In the genomic region with DNA sequence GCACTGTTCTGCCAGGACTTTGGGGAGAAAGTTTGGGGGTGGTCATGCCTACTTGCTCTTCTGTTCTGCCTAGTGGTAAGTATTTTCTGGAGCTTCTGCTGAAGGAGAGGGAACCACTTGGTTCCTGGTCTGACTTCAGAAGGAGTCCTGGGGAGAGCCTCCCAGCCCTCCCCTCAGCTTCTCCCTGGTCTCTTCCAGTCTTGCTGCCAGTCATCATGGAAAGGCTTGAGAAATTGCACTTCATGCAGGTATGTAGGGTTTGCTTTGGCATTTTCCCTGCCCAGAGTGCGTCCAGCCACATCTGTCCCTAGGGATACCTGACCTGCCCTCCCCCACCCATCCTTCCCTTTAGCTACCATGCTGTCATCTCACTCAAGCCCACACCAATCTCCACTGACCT, we compare ENCODE assay signal across 27 cellular contexts.
"Had no signal": no experiment of that assay in that cellular context is flagged by ENCODE, and none has a peak within 500 bp of the region (broad histone marks: within the 10 kb centered on the region; RNA-seq: fewer than 3 reads in every experiment).

No MANE protein-coding gene starts in this region.

- H3K27ac Mint-ChIP-seq: nephron; neural progenitor cell; progenitor cell of endocrine pancreas; stimulated activated memory B cell treated with anti-CD40 and anti-IgM and Interleukin-4, amounts not matched to agents 10 μg/mL and 1 μg/mL and 100 μg/mL, for 72 hours; type B pancreatic cell had no signal

- H2AFZ ChIP-seq: neural progenitor cell had no signal

- H3K27me3 Mint-ChIP-seq: naive thymus-derived CD8-positive, alpha-beta T cell; progenitor cell of endocrine pancreas; stimulated activated memory B cell treated with anti-CD40 and anti-IgM and Interleukin-4, amounts not matched to agents 10 μg/mL and 1 μg/mL and 100 μg/mL, for 72 hours; type B pancreatic cell had no signal

- H3K9me3 Mint-ChIP-seq: naive thymus-derived CD8-positive, alpha-beta T cell; nephron; neural progenitor cell; stimulated activated memory B cell treated with anti-CD40 and anti-IgM and Interleukin-4, amounts not matched to agents 10 μg/mL and 1 μg/mL and 100 μg/mL, for 72 hours; type B pancreatic cell had no signal

- DNase-seq: hippocampal formation; kidney glomerular epithelial cell; left cardiac atrium; left lung; lower lobe of right lung; mammary epithelial cell; mesenchymal stem cell; naive thymus-derived CD8-positive, alpha-beta T cell; occipital lobe; right lobe of liver; stimulated activated CD4-positive, alpha-beta T cell treated with anti-CD3 and anti-CD28 coated beads, Interleukin-1b, Interleukin-23, amount 100 ng/mL, for 48 hours; stimulated activated CD4-positive, alpha-beta T cell treated with anti-CD3 and anti-CD28 coated beads, Interleukin-2, amount 100 ng/mL, for 48 hours; stimulated activated CD4-positive, alpha-beta T cell treated with anti-CD3 and anti-CD28 coated beads, Interleukin-4, amount 100 ng/mL, for 4 hours; stimulated activated CD8-positive, alpha-beta memory T cell treated with anti-CD3 and anti-CD28 coated beads, Interleukin-4, amount 100 ng/mL, for 48 hours; stimulated activated naive CD4-positive, alpha-beta T cell treated with Interleukin-2 at 50 U/mL for 16 hours; uterus had no signal

- H3K4me3 ChIP-seq: left lung, lower lobe of right lung, neural progenitor cell, right atrium auricular region, right lobe of liver, smooth muscle cell, suprapubic skin, thoracic aorta, tibial nerve, uterus had no signal

- H3K4me1 Mint-ChIP-seq: stimulated activated memory B cell treated with anti-CD40 and anti-IgM and Interleukin-4, amounts not matched to agents 10 μg/mL and 1 μg/mL and 100 μg/mL, for 72 hours had no signal

- H3K4me2 ChIP-seq: neural progenitor cell, smooth muscle cell had no signal

- H3K27me3 ChIP-seq: left lung, neural progenitor cell, neutrophil, right atrium auricular region, right lobe of liver, suprapubic skin, tibial nerve, uterus had no signal

- H3K4me3 Mint-ChIP-seq: naive thymus-derived CD8-positive, alpha-beta T cell; nephron; neural progenitor cell; stimulated activated memory B cell treated with anti-CD40 and anti-IgM and Interleukin-4, amounts not matched to agents 10 μg/mL and 1 μg/mL and 100 μg/mL, for 72 hours; type B pancreatic cell had no signal

- H3K9me3 ChIP-seq: left lung, lower lobe of right lung, neutrophil, right atrium auricular region, right lobe of liver, suprapubic skin, thoracic aorta, tibial nerve, uterus had no signal

- H3K4me1 ChIP-seq: neural progenitor cell, suprapubic skin, uterus had no signal

- H3K36me3 ChIP-seq: neural progenitor cell, neutrophil, right atrium auricular region, thoracic aorta, uterus had no signal

- H3K27ac ChIP-seq: left lung, lower lobe of right lung, neural progenitor cell, neutrophil, right atrium auricular region, right lobe of liver, suprapubic skin, thoracic aorta, tibial nerve, uterus had no signal
